Comparison of ENCODE assay signal across 22 cellular contexts in genomic region chr16:5323742-5324141, GRCh38.
"Had no signal": no experiment of that assay in that cellular context is flagged by ENCODE, and none has a peak within 500 bp of the region (broad histone marks: within the 10 kb centered on the region; RNA-seq: fewer than 3 reads in every experiment).

No MANE protein-coding gene starts in this region.

- H3K36me3 ChIP-seq: lower lobe of right lung, ovary, spleen, tibial artery had no signal

- H3K27me3 ChIP-seq: ovary, testis, tibial artery had no signal

- H3K27ac Mint-ChIP-seq: memory B cell; natural killer cell; stimulated activated memory B cell treated with anti-CD40 and anti-IgM and Interleukin-4, amounts not matched to agents 10 μg/mL and 1 μg/mL and 100 μg/mL, for 72 hours; type B pancreatic cell had no signal

- H3K4me1 ChIP-seq: lower lobe of right lung, psoas muscle, spleen, testis, tibial artery had no signal

- H3K9me3 ChIP-seq: lower lobe of right lung, ovary, testis had no signal

- H3K4me3 ChIP-seq: dorsolateral prefrontal cortex, lower lobe of right lung, ovary, psoas muscle, skin epidermis, spleen, testis, tibial artery had no signal

- ATAC-seq: left ventricle myocardium superior; lower lobe of right lung; natural killer cell; psoas muscle; right cardiac atrium; stimulated activated memory B cell treated with anti-CD40 and anti-IgM and Interleukin-4, amounts not matched to agents 10 μg/mL and 1 μg/mL and 100 μg/mL, for 72 hours; stimulated activated naive CD8-positive, alpha-beta T cell treated with anti-CD3 and anti-CD28 coated beads, Interleukin-15, Interleukin-2, amounts not matched to agents 100 U/mL and 50 U/mL, for 24 hours had no signal

- DNase-seq: dorsolateral prefrontal cortex; effector CD4-positive, alpha-beta T cell; left ventricle myocardium superior; lower lobe of right lung; natural killer cell; occipital lobe; ovary; posterior cingulate gyrus; psoas muscle; right cardiac atrium; spleen; stimulated activated CD4-positive, alpha-beta T cell treated with anti-CD3 and anti-CD28 coated beads, Interleukin-4, amount 100 ng/mL, for 4 hours; stimulated activated naive CD8-positive, alpha-beta T cell treated with anti-CD3 and anti-CD28 coated beads, Interleukin-15, Interleukin-2, amounts not matched to agents 100 U/mL and 50 U/mL, for 24 hours; substantia nigra; testis; tibial artery had no signal

- H3K27ac ChIP-seq: dorsolateral prefrontal cortex, lower lobe of right lung, ovary, psoas muscle, skin epidermis, spleen, testis, tibial artery had no signal

- H3K27me3 Mint-ChIP-seq: stimulated activated memory B cell treated with anti-CD40 and anti-IgM and Interleukin-4, amounts not matched to agents 10 μg/mL and 1 μg/mL and 100 μg/mL, for 72 hours had no signal

- H3K36me3 Mint-ChIP-seq: natural killer cell; stimulated activated memory B cell treated with anti-CD40 and anti-IgM and Interleukin-4, amounts not matched to agents 10 μg/mL and 1 μg/mL and 100 μg/mL, for 72 hours; type B pancreatic cell had no signal

- H3K4me3 Mint-ChIP-seq: memory B cell; natural killer cell; stimulated activated memory B cell treated with anti-CD40 and anti-IgM and Interleukin-4, amounts not matched to agents 10 μg/mL and 1 μg/mL and 100 μg/mL, for 72 hours; type B pancreatic cell had no signal

- FAIRE-seq: frontal cortex, keratinocyte had no signal

- H3K9me3 Mint-ChIP-seq: natural killer cell, type B pancreatic cell had no signal

- H3K4me1 Mint-ChIP-seq: memory B cell; natural killer cell; stimulated activated memory B cell treated with anti-CD40 and anti-IgM and Interleukin-4, amounts not matched to agents 10 μg/mL and 1 μg/mL and 100 μg/mL, for 72 hours had no signal
